1 cellular context compared by ENCODE assay signal in the genomic region with DNA sequence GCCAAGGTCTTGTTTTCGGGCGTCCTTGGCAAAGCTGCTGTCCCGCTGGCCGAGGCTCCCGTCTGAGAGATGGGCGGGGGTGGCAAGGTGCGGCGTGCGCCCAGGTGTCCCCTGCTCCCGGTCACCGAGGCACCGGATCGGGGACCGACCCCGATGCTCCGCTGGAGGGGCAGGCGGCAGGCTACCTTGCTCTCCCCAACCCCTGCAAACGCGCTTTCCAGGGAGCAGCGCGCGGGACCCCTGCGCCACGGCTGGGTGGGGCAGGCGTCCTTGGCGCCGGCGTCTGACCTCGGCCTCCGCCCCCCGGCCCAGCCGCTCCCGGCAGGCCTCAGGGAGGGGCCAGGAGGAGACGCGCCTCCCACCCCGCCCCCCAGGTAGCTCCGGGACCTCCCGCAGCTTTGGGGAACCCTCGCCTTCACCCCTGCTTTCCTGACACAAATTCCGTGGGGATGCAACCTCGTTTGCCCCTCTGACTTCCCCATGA.
TF ChIP-seq lines count a peak whose summit lies in the region.

No MANE protein-coding gene starts in this region.

TF ChIP-seq in K562, 482 proteins besides CTCF, POLR2A, EP300 and RAD21:
- peak; percentile 80; the same call in 1 of the 2 replicates for TF ChIP-seq ZBTB7A (IDR thresholded peaks at IDR 0.05; ENCODE audit: borderline replicate concordance, control insufficient read depth, low read depth, low read length)
- TF ChIP-seq ESRRA (IDR thresholded peaks at IDR 0.05; ENCODE audit: borderline replicate concordance, low read depth): peak; percentile 42
- TF ChIP-seq ZBED1 (IDR thresholded peaks at IDR 0.05): no peak
- TF ChIP-seq NR2C2 (CRISPR knock-in tag; IDR thresholded peaks at IDR 0.05): peak; percentile 43; the same call in 1 of the 2 replicates
- TF ChIP-seq NR2C2 (tag; IDR thresholded peaks at IDR 0.05): no peak; the same call in 1 of the 2 replicates
- TF ChIP-seq ZNF282 (CRISPR knock-in tag; IDR thresholded peaks at IDR 0.05): peak; percentile 76; the same call in 1 of the 2 replicates
- 0 out of 2 replicates have a peak, but pooled peaks have one; percentile 13 for TF ChIP-seq ZFX (CRISPR knock-in tag; IDR thresholded peaks at IDR 0.05)
- TF ChIP-seq RBBP5 (IDR thresholded peaks at IDR 0.05; ENCODE audit: borderline replicate concordance, insufficient read depth, low read length, poor library complexity, severe bottlenecking): peak; percentile 23
- TF ChIP-seq, protein P1, sequence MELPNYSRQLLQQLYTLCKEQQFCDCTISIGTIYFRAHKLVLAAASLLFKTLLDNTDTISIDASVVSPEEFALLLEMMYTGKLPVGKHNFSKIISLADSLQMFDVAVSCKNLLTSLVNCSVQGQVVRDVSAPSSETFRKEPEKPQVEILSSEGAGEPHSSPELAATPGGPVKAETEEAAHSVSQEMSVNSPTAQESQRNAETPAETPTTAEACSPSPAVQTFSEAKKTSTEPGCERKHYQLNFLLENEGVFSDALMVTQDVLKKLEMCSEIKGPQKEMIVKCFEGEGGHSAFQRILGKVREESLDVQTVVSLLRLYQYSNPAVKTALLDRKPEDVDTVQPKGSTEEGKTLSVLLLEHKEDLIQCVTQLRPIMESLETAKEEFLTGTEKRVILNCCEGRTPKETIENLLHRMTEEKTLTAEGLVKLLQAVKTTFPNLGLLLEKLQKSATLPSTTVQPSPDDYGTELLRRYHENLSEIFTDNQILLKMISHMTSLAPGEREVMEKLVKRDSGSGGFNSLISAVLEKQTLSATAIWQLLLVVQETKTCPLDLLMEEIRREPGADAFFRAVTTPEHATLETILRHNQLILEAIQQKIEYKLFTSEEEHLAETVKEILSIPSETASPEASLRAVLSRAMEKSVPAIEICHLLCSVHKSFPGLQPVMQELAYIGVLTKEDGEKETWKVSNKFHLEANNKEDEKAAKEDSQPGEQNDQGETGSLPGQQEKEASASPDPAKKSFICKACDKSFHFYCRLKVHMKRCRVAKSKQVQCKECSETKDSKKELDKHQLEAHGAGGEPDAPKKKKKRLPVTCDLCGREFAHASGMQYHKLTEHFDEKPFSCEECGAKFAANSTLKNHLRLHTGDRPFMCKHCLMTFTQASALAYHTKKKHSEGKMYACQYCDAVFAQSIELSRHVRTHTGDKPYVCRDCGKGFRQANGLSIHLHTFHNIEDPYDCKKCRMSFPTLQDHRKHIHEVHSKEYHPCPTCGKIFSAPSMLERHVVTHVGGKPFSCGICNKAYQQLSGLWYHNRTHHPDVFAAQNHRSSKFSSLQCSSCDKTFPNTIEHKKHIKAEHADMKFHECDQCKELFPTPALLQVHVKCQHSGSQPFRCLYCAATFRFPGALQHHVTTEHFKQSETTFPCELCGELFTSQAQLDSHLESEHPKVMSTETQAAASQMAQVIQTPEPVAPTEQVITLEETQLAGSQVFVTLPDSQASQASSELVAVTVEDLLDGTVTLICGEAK (IDR thresholded peaks at IDR 0.05): peak; percentile 31; the same call in 1 of the 2 replicates
- TF ChIP-seq, protein P1 (CRISPR knock-in tag; IDR thresholded peaks at IDR 0.05): no peak
- TF ChIP-seq NR1H2 (CRISPR knock-in tag; IDR thresholded peaks at IDR 0.05): no peak
- TF ChIP-seq ZNF431 (CRISPR knock-in tag; IDR thresholded peaks at IDR 0.05): 0 out of 2 replicates have a peak, but pooled peaks have one; percentile 5
- TF ChIP-seq TCF7L2 (IDR thresholded peaks at IDR 0.05; ENCODE audit: low read depth, low read length): no peak
- TF ChIP-seq RBFOX2 (IDR thresholded peaks at IDR 0.05; ENCODE audit: low read depth, low read length): peak; percentile 22; the same call in 1 of the 2 replicates
- TF ChIP-seq, protein P2, sequence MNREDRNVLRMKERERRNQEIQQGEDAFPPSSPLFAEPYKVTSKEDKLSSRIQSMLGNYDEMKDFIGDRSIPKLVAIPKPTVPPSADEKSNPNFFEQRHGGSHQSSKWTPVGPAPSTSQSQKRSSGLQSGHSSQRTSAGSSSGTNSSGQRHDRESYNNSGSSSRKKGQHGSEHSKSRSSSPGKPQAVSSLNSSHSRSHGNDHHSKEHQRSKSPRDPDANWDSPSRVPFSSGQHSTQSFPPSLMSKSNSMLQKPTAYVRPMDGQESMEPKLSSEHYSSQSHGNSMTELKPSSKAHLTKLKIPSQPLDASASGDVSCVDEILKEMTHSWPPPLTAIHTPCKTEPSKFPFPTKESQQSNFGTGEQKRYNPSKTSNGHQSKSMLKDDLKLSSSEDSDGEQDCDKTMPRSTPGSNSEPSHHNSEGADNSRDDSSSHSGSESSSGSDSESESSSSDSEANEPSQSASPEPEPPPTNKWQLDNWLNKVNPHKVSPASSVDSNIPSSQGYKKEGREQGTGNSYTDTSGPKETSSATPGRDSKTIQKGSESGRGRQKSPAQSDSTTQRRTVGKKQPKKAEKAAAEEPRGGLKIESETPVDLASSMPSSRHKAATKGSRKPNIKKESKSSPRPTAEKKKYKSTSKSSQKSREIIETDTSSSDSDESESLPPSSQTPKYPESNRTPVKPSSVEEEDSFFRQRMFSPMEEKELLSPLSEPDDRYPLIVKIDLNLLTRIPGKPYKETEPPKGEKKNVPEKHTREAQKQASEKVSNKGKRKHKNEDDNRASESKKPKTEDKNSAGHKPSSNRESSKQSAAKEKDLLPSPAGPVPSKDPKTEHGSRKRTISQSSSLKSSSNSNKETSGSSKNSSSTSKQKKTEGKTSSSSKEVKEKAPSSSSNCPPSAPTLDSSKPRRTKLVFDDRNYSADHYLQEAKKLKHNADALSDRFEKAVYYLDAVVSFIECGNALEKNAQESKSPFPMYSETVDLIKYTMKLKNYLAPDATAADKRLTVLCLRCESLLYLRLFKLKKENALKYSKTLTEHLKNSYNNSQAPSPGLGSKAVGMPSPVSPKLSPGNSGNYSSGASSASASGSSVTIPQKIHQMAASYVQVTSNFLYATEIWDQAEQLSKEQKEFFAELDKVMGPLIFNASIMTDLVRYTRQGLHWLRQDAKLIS (CRISPR knock-in tag; IDR thresholded peaks at IDR 0.05): peak; percentile 64; the same call in 1 of the 2 replicates
- TF ChIP-seq GABPB1 (CRISPR knock-in tag; IDR thresholded peaks at IDR 0.05): peak; percentile 7
- TF ChIP-seq FIP1L1 (IDR thresholded peaks at IDR 0.05; ENCODE audit: low read depth, low read length, poor library complexity, severe bottlenecking): peak; percentile 10
